ENCODE assay signal across 8 cellular contexts in the genomic region with DNA sequence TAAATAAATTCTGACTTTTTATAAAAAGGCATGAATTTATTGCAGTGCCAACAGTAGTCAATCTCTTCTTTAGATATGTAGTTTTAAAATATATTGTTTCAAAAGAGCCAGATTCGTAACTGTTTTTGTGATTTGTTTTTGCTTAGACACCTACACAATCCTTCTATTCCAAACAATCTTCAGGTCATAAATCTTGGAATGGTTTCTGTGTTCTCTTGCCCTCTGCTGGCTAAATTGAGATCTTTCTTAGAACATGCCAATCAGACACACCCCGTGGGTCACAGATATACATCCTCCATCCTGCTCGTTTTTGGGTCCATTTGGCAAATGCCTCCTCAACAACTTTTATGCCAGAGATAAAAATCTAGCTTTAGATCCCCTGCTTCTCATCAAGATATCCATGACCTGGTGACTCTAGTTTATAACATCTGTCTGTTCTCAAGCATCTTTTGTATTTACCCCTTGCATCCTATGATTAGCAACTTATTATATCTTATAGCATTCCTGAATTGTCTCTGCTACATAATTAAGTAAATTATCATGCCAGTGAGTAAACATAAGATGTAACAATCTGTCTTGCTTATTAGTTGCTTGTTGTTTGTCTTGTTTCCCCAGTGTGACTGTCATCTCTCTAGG. TPM values are rescaled to one million over a fixed set of nuclear protein-coding genes. Genes with fewer than 3 reads are reported as not detected.
A peak's percentile ranks its signal among the peaks of the same experiment; 100 is the strongest.
DNase-seq lines count a peak whose midpoint lies in the region; ATAC-seq, FAIRE-seq and TF ChIP-seq lines count a peak whose summit lies in the region.

No MANE protein-coding gene starts in this region.

- no peaks in the 10 kb centered on the region for H3K4me1 ChIP-seq in effector memory CD4-positive, alpha-beta T cell (ENCODE audit: control insufficient read depth, insufficient read depth, low read length, poor library complexity, severe bottlenecking)

- H3K9me3 ChIP-seq in effector memory CD4-positive, alpha-beta T cell (ENCODE audit: control insufficient read depth, low read length) = no peaks in the 10 kb centered on the region

- no peak overlapping the region for H3K27ac ChIP-seq in effector memory CD4-positive, alpha-beta T cell (ENCODE audit: insufficient read depth, low read length, poor library complexity, severe bottlenecking)

- FAIRE-seq in RCC 7860 (lab: Jason Lieb, UNC) = peak; percentile 83

- TF ChIP-seq CTCF in GM10266 (IDR thresholded peaks at IDR 0.05; ENCODE audit: control insufficient read depth, insufficient read depth, low read depth, missing control alignments) = peak; percentile 31

- in situ Hi-C loops in KBM-7 (cut with MboI; ENCODE audit: low pct_unique_long_range_greater_than_20kb, low sequenced_read_pairs) = loop anchor here (25.0 kb wide), 1 partner anchor 653 kb away; no protein-coding TSS in a partner anchor

- H3K27me3 ChIP-seq in effector memory CD4-positive, alpha-beta T cell (replicated peaks; ENCODE audit: control insufficient read depth, insufficient read depth, low read length, poor library complexity, severe bottlenecking) = no peaks in the 10 kb centered on the region

- intact Hi-C loops in sciatic nerve (cut with DNase I) = no loop called here

- H3K4me3 ChIP-seq in effector memory CD4-positive, alpha-beta T cell (ENCODE audit: insufficient read depth, low read depth, low read length, poor library complexity, severe bottlenecking) = no peak overlapping the region

- peak; percentile 15 for DNase-seq in GM10266 (ENCODE audit: extremely low spot score)
- DNase-seq in KBM-7 = peak; percentile 56
- peak; percentile 44 for DNase-seq in RCC 7860 (ENCODE audit: low spot score)
- DNase-seq in fibroblast of peridontal ligament (ENCODE audit: extremely low read depth) = peak; percentile 64
- peak; percentile 47 for DNase-seq in retina
- no peak for DNase-seq in effector memory CD4-positive, alpha-beta T cell
- DNase-seq in sciatic nerve (ENCODE audit: low spot score) = no peak
- DNase-seq in activated CD4-positive, alpha-beta T cell treated with anti-CD3 and anti-CD28 coated beads for 48 hours = no peak

- ATAC-seq in sciatic nerve = no peak

- H3K36me3 ChIP-seq in effector memory CD4-positive, alpha-beta T cell (ENCODE audit: control insufficient read depth, insufficient read depth, low read length) = no peaks in the 10 kb centered on the region

RNA-seq across cellular contexts. Expression of gene IFRD1, which starts 35.3 kb away (rescaled TPM):
- total RNA-seq in sciatic nerve = 92.8 TPM

Comparison
In these comparisons a context has a peak if more than half of its experiments do, and no peak if none do; other contexts are left out.
1. DNase-seq: peak in GM10266 (single experiment), KBM-7 (single experiment), RCC 7860 (single experiment), fibroblast of peridontal ligament (single experiment) and retina (single experiment); none in effector memory CD4-positive, alpha-beta T cell (0 of 3), sciatic nerve (single experiment) and activated CD4-positive, alpha-beta T cell treated with anti-CD3 and anti-CD28 coated beads for 48 hours (single experiment).